20 cellular contexts compared by ENCODE assay signal in genomic region chr10:132948351-132948750, GRCh38. TPM values are rescaled to one million over a fixed set of nuclear protein-coding genes. Genes with fewer than 3 reads are reported as not detected.
DNase-seq lines count a peak whose midpoint lies in the region; ATAC-seq lines count a peak whose summit lies in the region.
"Had no signal": no experiment of that assay in that cellular context is flagged by ENCODE, and none has a peak within 500 bp of the region (broad histone marks: within the 10 kb centered on the region; RNA-seq: fewer than 3 reads in every experiment).

No MANE protein-coding gene starts in this region.

- ATAC-seq in left cardiac atrium (no peak), sciatic nerve (no peak), GM19397 (IDR thresholded peaks at IDR 0.05; ENCODE audit: unreplicated experiment) (no peak)
- ATAC-seq: A549, GM23338 had no signal

- intact Hi-C loops in cardiac septum (cut with DNase I) (no loop called here), left cardiac atrium (cut with DNase I) (no loop called here), sciatic nerve (cut with DNase I) (no loop called here)

- DNase-seq in cardiac septum (ENCODE audit: low spot score) (peak; percentile 69), left cardiac atrium (no peak), islet precursor cell (peak; percentile 30), sciatic nerve (ENCODE audit: low spot score) (peak; percentile 46)
- no peak for DNase-seq in stimulated activated CD4-positive, alpha-beta T cell treated with anti-CD3 and anti-CD28 coated beads, Interleukin-4, amount 100 ng/mL, for 1 hour
- no peak for DNase-seq in activated CD4-positive, alpha-beta T cell treated with anti-CD3 and anti-CD28 coated beads for 1 hour
- DNase-seq: 8988T; ACHN; AML-193; BE2C; Calu3; CD4-positive, alpha-beta memory T cell; COR-L47; DMS53; DMS79 treated with DMSO at 0.1 percent for 48 hours; GF-D8; HFFc6 had no signal

RNA-seq across cellular contexts. Expression of gene CFAP46, which starts 6.0 kb away (rescaled TPM):
- total RNA-seq in cardiac septum (0.94 TPM), left cardiac atrium (1 to 10 TPM; 1.2 to 1.7 TPM), sciatic nerve (1.1 TPM)
- total RNA-seq: Calu3; CD4-positive, alpha-beta memory T cell had no signal

Comparison
In these comparisons a context has a peak if more than half of its experiments do, and no peak if none do; other contexts are left out.
1. DNase-seq: peak in cardiac septum (single experiment), islet precursor cell (single experiment) and sciatic nerve (single experiment); none in left cardiac atrium (single experiment), stimulated activated CD4-positive, alpha-beta T cell treated with anti-CD3 and anti-CD28 coated beads, Interleukin-4, amount 100 ng/mL, for 1 hour (single experiment) and activated CD4-positive, alpha-beta T cell treated with anti-CD3 and anti-CD28 coated beads for 1 hour (single experiment).